ENCODE assay signal across 26 cellular contexts in the genomic region with DNA sequence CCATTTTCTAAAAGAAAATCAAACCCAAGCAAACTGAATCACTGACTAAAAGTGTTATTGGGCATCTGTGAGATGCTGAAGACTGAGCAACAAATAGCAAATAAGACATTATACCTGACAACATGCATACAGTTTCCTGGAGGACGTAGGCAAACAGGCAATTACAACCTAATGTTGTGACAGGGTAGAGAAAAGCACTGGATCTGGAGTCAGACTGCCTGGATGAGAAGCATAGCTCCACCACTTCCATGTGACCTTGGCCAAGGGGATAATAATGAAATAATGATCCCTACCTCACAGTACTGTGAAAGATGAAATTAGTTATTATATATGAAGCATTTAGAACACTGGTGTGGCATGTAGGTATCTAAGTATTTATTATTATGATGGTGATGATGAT. TPM values are rescaled to one million over a fixed set of nuclear protein-coding genes. Genes with fewer than 3 reads are reported as not detected.
"Had no signal": no experiment of that assay in that cellular context is flagged by ENCODE, and none has a peak within 500 bp of the region (broad histone marks: within the 10 kb centered on the region; RNA-seq: fewer than 3 reads in every experiment).

No MANE protein-coding gene starts in this region.

- H2AFZ ChIP-seq: hepatocyte, neural progenitor cell had no signal

- H3K27ac ChIP-seq: breast epithelium, colonic mucosa, dorsolateral prefrontal cortex, esophagus muscularis mucosa, hepatocyte, left lung, neural progenitor cell, sigmoid colon, upper lobe of left lung had no signal

- DNase-seq: activated gamma-delta T cell treated with Interleukin-2 at 50 U/mL for 16 hours, activated T-cell treated with anti-CD3 and anti-CD28 coated beads for 4 hours, amniotic stem cell, colonic mucosa, dorsolateral prefrontal cortex, glutamatergic neuron, immature natural killer cell, kidney glomerular epithelial cell, left lung, retina, sigmoid colon, upper lobe of left lung had no signal

- H3K4me1 ChIP-seq: breast epithelium, colonic mucosa had no signal

- H3K4me2 ChIP-seq: hepatocyte, neural progenitor cell, smooth muscle cell had no signal

- H3K36me3 ChIP-seq: breast epithelium, colonic mucosa, esophagus muscularis mucosa, left lung, neural progenitor cell, sigmoid colon, upper lobe of left lung had no signal

- H3K9ac ChIP-seq: neural progenitor cell had no signal

- H3K9me3 Mint-ChIP-seq: activated CD4-positive, alpha-beta memory T cell treated with anti-CD3 and anti-CD28 coated beads for 36 hours; activated naive CD4-positive, alpha-beta T cell treated with anti-CD3 and anti-CD28 coated beads, Interleukin-2, amount 50 U/mL, for 24 hours; neural progenitor cell; stimulated activated naive B cell treated with anti-CD40 and anti-IgM and Interleukin-4, amounts not matched to agents 10 μg/mL and 1 μg/mL and 100 μg/mL, for 72 hours had no signal

- ATAC-seq: left lung; naive thymus-derived CD4-positive, alpha-beta T cell had no signal

- H3K27me3 Mint-ChIP-seq: activated naive CD4-positive, alpha-beta T cell treated with anti-CD3 and anti-CD28 coated beads, Interleukin-2, amount 50 U/mL, for 24 hours had no signal

- H3K4me3 ChIP-seq: breast epithelium, colonic mucosa, dorsolateral prefrontal cortex, esophagus muscularis mucosa, hepatocyte, left lung, lung, neural progenitor cell, sigmoid colon, smooth muscle cell, upper lobe of left lung had no signal

- H3K4me3 Mint-ChIP-seq: activated CD4-positive, alpha-beta memory T cell treated with anti-CD3 and anti-CD28 coated beads for 36 hours; activated CD8-positive, alpha-beta memory T cell treated with anti-CD3 and anti-CD28 coated beads, Interleukin-2, amount 10 ng/mL, durations not matched to agents 7 days and 5 days; neural progenitor cell had no signal

- H3K36me3 Mint-ChIP-seq: activated CD4-positive, alpha-beta memory T cell treated with anti-CD3 and anti-CD28 coated beads for 36 hours; activated naive CD4-positive, alpha-beta T cell treated with anti-CD3 and anti-CD28 coated beads, Interleukin-2, amount 50 U/mL, for 24 hours; neural progenitor cell; stimulated activated naive B cell treated with anti-CD40 and anti-IgM and Interleukin-4, amounts not matched to agents 10 μg/mL and 1 μg/mL and 100 μg/mL, for 72 hours had no signal

- H3K79me2 ChIP-seq: hepatocyte had no signal

- H3K27ac Mint-ChIP-seq: activated CD4-positive, alpha-beta memory T cell treated with anti-CD3 and anti-CD28 coated beads for 36 hours; neural progenitor cell; stimulated activated naive B cell treated with anti-CD40 and anti-IgM and Interleukin-4, amounts not matched to agents 10 μg/mL and 1 μg/mL and 100 μg/mL, for 72 hours had no signal

- H3K9me3 ChIP-seq: breast epithelium, colonic mucosa, esophagus muscularis mucosa, left lung, upper lobe of left lung had no signal

RNA-seq across cellular contexts. Expression of gene SPINK2, which starts 2.7 kb away (rescaled TPM):
- total RNA-seq: esophagus muscularis mucosa, frontal cortex, hepatocyte, mesenteric fat pad, posterior vena cava, smooth muscle cell, upper lobe of left lung had no signal
- polyA plus RNA-seq: lung, smooth muscle cell had no signal
